Comparison of ENCODE assay signal across 29 cellular contexts in genomic region chr10:3108575-3109105, GRCh38. TPM values are rescaled to one million over a fixed set of nuclear protein-coding genes. Genes with fewer than 3 reads are reported as not detected.
DNase-seq lines count a peak whose midpoint lies in the region; ATAC-seq, FAIRE-seq and TF ChIP-seq lines count a peak whose summit lies in the region.
"Had no signal": no experiment of that assay in that cellular context is flagged by ENCODE, and none has a peak within 500 bp of the region (broad histone marks: within the 10 kb centered on the region; RNA-seq: fewer than 3 reads in every experiment).

No MANE protein-coding gene starts in this region.

- H3K79me2 ChIP-seq in K562 (ENCODE audit: control insufficient read depth, insufficient read depth, low read length): no peaks in the 10 kb centered on the region

- no peak for TF ChIP-seq POLR2A in K562 (conservative IDR thresholded peaks at IDR 0.05)

- no peak overlapping the region for H3K4me2 ChIP-seq in K562 (ENCODE audit: insufficient read depth, low read length)

- TF ChIP-seq CTCF in left ventricle myocardium inferior (IDR thresholded peaks at IDR 0.05; ENCODE audit: borderline replicate concordance): no peak
- no peak for TF ChIP-seq CTCF in K562 (IDR thresholded peaks at IDR 0.05 in 2 of 3, conservative IDR thresholded peaks at IDR 0.05 in 1 of 3; ENCODE audit: insufficient read depth in 2 of 3, low read depth in 1 of 3, low read length in 3 of 3)
- no peak for TF ChIP-seq CTCF in kidney (IDR thresholded peaks at IDR 0.05; ENCODE audit: borderline replicate concordance, extremely low read depth, insufficient read depth)
- no peak for TF ChIP-seq CTCF in thoracic aorta (IDR thresholded peaks at IDR 0.05)

- H2AFZ ChIP-seq in K562 (ENCODE audit: low read depth, low read length): no peak overlapping the region

- in situ Hi-C loops in K562 (cut with MboI): no loop called here

- H4K20me1 ChIP-seq in K562 (replicated peaks; ENCODE audit: control insufficient read depth, insufficient read depth, low read length): no peaks in the 10 kb centered on the region

- intact Hi-C loops in left ventricle myocardium inferior (cut with micrococcal nuclease) (no loop called here), left ventricle myocardium superior (cut with micrococcal nuclease) (no loop called here), K562 (cut with micrococcal nuclease) (no loop called here), kidney (cut with DNase I) (no loop called here)

- BruUV-seq in K562 (replicated peaks; lab: Mats Ljungman, UMichigan): no TSS peak

- no peak for ATAC-seq in left ventricle myocardium superior
- ATAC-seq in K562: no peak
- ATAC-seq in thoracic aorta (ENCODE audit: insufficient number of reproducible peaks, low FRiP score, low read depth): no peak
- ATAC-seq: activated T-cell treated with anti-CD3 and anti-CD28 coated beads, Interleukin-2, amount 50 U/mL, for 72 hours; pancreas; stimulated activated naive CD8-positive, alpha-beta T cell treated with anti-CD3 and anti-CD28 coated beads, Interleukin-15, amount 100 ng/mL, for 72 hours had no signal

- POLR2A ChIA-PET in K562 (lab: Yijun Ruan, JAX): interaction anchor here (2.5 kb wide), 1 partner anchor 13 kb away, joined by 9 read pairs; no protein-coding TSS in a partner anchor

- H3K27me3 ChIP-seq in left ventricle myocardium inferior (ENCODE audit: low read depth) (no peaks in the 10 kb centered on the region), K562 (ENCODE audit: control insufficient read depth in 2 of 2, insufficient read depth in 2 of 2, low read length in 2 of 2) (no peaks in the 10 kb centered on the region), thoracic aorta (replicated peaks; ENCODE audit: insufficient read depth) (no peaks in the 10 kb centered on the region)
- H3K27me3 ChIP-seq: pancreas, spleen had no signal

- H3K9ac ChIP-seq in K562 (ENCODE audit: insufficient read depth in 1 of 2, low read depth in 2 of 2, low read length in 2 of 2) (no peak overlapping the region), kidney (ENCODE audit: low read length in 2 of 2) (peak overlapping the region in 1 of 2 donors; percentile 23)

- peaks cover 62% of the 10 kb centered on the region for H3K4me1 ChIP-seq in left ventricle myocardium inferior
- H3K4me1 ChIP-seq in K562 (replicated peaks in 1 of 2; ENCODE audit: control insufficient read depth in 2 of 2, insufficient read depth in 2 of 2, low read length in 2 of 2): no peaks in the 10 kb centered on the region
- H3K4me1 ChIP-seq in kidney (ENCODE audit: control insufficient read depth in 1 of 2, insufficient read depth in 1 of 2, low read depth in 1 of 2, low read length in 2 of 2): peaks cover 9 to 15% of the 10 kb centered on the region in 2 donors
- peaks cover 23 to 39% of the 10 kb centered on the region in 2 donors for H3K4me1 ChIP-seq in thoracic aorta (ENCODE audit: control insufficient read depth in 1 of 2, low read depth in 2 of 2)
- H3K4me1 ChIP-seq: pancreas, spleen had no signal

- CTCF ChIA-PET in K562 (lab: Yijun Ruan, JAX; ENCODE audit: low intra/inter-chr PET ratio): no interaction called here

- FAIRE-seq in K562 (lab: Jason Lieb, UNC) (no peak), kidney (lab: Jason Lieb, UNC) (no peak)
- FAIRE-seq: GM18507, GM19239, pancreas, TTC549 had no signal

- DNase-seq in left ventricle myocardium inferior (no peak), left ventricle myocardium superior (no peak), K562 (ENCODE audit: extremely low read depth in 1 of 4, low spot score in 3 of 4) (no peak), kidney (no peak), thoracic aorta (ENCODE audit: low spot score) (no peak), anterior cingulate cortex (lab: John Stamatoyannopoulos, UW) (no peak), NCI-H510A treated with DMSO at 0.1 percent for 48 hours (lab: John Stamatoyannopoulos, UW) (no peak), AML-193 (lab: John Stamatoyannopoulos, UW) (no peak)
- DNase-seq: activated CD4-positive, alpha-beta memory T cell treated with anti-CD3 and anti-CD28 coated beads for 36 hours; activated naive CD4-positive, alpha-beta T cell; activated T-cell treated with anti-CD3 and anti-CD28 coated beads, Interleukin-2, amount 50 U/mL, for 72 hours; CD8-positive, alpha-beta memory T cell; DMS 273 treated with DMSO at 0.1 percent for 48 hours; effector memory CD4-positive, alpha-beta T cell; EL; GOT3; head of caudate nucleus; kidney glomerular epithelial cell; NCI-H1105 treated with DMSO at 0.1 percent for 48 hours; NCI-H1930; NCI-H2171 treated with DMSO at 0.1 percent for 48 hours; NCI-H510A; pancreas; retina; spleen; stimulated activated naive CD8-positive, alpha-beta T cell treated with anti-CD3 and anti-CD28 coated beads, Interleukin-15, amount 100 ng/mL, for 72 hours had no signal

- H3K4me3 ChIP-seq in left ventricle myocardium inferior (no peak overlapping the region), K562 (no peak overlapping the region), kidney (ENCODE audit: low read length in 2 of 2) (no peak overlapping the region), thoracic aorta (no peak overlapping the region)
- H3K4me3 ChIP-seq: pancreas, spleen had no signal

- no peaks in the 10 kb centered on the region for H3K9me3 ChIP-seq in left ventricle myocardium inferior (replicated peaks)
- no peaks in the 10 kb centered on the region for H3K9me3 ChIP-seq in K562 (replicated peaks; ENCODE audit: control insufficient read depth, insufficient read depth, low read depth, low read length)
- H3K9me3 ChIP-seq in kidney (ENCODE audit: control insufficient read depth in 1 of 2, low read length in 2 of 2): no peaks in the 10 kb centered on the region
- no peaks in the 10 kb centered on the region for H3K9me3 ChIP-seq in thoracic aorta
- H3K9me3 ChIP-seq: pancreas, spleen had no signal

- no peak for TF ChIP-seq EP300 in K562 (IDR thresholded peaks at IDR 0.05; ENCODE audit: low read length)

- WGBS in K562 (ENCODE audit: insufficient coverage, low coverage, missing lambda C conversion rate): 90% methylated on average over 20 of the region's 21 CpGs

- no peaks in the 10 kb centered on the region for H3K9me1 ChIP-seq in K562 (ENCODE audit: control insufficient read depth, insufficient read depth, low read length)

- H3K27ac ChIP-seq in left ventricle myocardium inferior (replicated peaks) (peak overlapping the region; percentile 80), K562 (ENCODE audit: extremely low read depth, low read depth, low read length) (no peak overlapping the region), kidney (ENCODE audit: low read depth in 2 of 2, low read length in 2 of 2) (peak overlapping the region; percentile 26 to 43), thoracic aorta (peak overlapping the region; percentile 85 to 90)
- H3K27ac ChIP-seq: spleen had no signal

- TF ChIP-seq RAD21 in K562 (CRISPR knock-in tag; conservative IDR thresholded peaks at IDR 0.05 in 1 of 2, IDR thresholded peaks at IDR 0.05 in 1 of 2): no peak

- H3K36me3 ChIP-seq in left ventricle myocardium inferior (peaks cover 58% of the 10 kb centered on the region), K562 (ENCODE audit: control insufficient read depth, insufficient read depth, low read length) (peaks cover 85% of the 10 kb centered on the region), kidney (ENCODE audit: control insufficient read depth in 1 of 2, insufficient read depth in 2 of 2, low read length in 2 of 2) (peaks cover 6 to 15% of the 10 kb centered on the region in 2 donors), thoracic aorta (peaks cover 31% of the 10 kb centered on the region)
- H3K36me3 ChIP-seq: pancreas had no signal

TF ChIP-seq in K562, 482 proteins besides CTCF, POLR2A, EP300 and RAD21:
- TF ChIP-seq ZNF395 (CRISPR knock-in tag; IDR thresholded peaks at IDR 0.05): no peak
- TF ChIP-seq POLR2G (IDR thresholded peaks at IDR 0.05; ENCODE audit: low read depth, low read length): 0 out of 2 replicates have a peak, but pooled peaks have one; percentile 5

RNA-seq across cellular contexts. Expression of gene PFKP, which starts 41.3 kb away (rescaled TPM):
- total RNA-seq in left ventricle myocardium inferior: 206 TPM
- total RNA-seq in left ventricle myocardium superior: 178 TPM
- total RNA-seq in K562 (2011; cell fraction: chromatin; rRNA removed; ENCODE audit: low replicate concordance): 153 and 281 TPM in 2 replicates
- total RNA-seq in K562 (2011; cell fraction: nucleolus; rRNA removed): 147 and 149 TPM in 2 replicates
- total RNA-seq in K562 (2011; cell fraction: nucleoplasm; rRNA removed): 120 and 125 TPM in 2 replicates
- 91.6 and 109 TPM in 2 replicates for total RNA-seq in K562 (2014; rRNA removed)
- 83.2 and 89.5 TPM in 2 replicates for total RNA-seq in K562 (2014; rRNA removed; fragmentation: Illumina TruSeq; extraction: Trizol)
- total RNA-seq in K562 (2015; rRNA removed; fragmentation: Illumina TruSeq; extraction: Trizol): 62.1 and 65.2 TPM in 2 replicates
- total RNA-seq in K562 (2021): 108 and 116 TPM in 2 replicates
- polyA plus RNA-seq in K562 (2011; rRNA removed): 34.7 and 50.3 TPM in 2 replicates
- 29.5 and 50.9 TPM in 2 replicates for polyA plus RNA-seq in K562 (2011; cell fraction: cytosol; rRNA removed)
- 96.2 and 154 TPM in 2 replicates for polyA plus RNA-seq in K562 (2011; cell fraction: nucleus; rRNA removed)
- polyA plus RNA-seq in K562 (2012): 94.4 and 95.0 TPM in 2 replicates
- polyA plus RNA-seq in K562 (2014; fragmentation: Illumina TruSeq; extraction: Trizol): 57.4 and 72.3 TPM in 2 replicates
- 10 to 100 TPM; 23.5 to 30.3 TPM for polyA plus RNA-seq in K562 (2014; fragmentation: Nextera tagmentation; extraction: Ambion mirVana)
- 65.2 and 71.1 TPM in 2 replicates for polyA plus RNA-seq in K562 (2014; rRNA removed)
- polyA minus RNA-seq in K562 (2011; rRNA and poly(A)+ RNA removed): 32.8 and 39.3 TPM in 2 replicates
- 52.9 and 65.4 TPM in 2 replicates for polyA minus RNA-seq in K562 (2011; cell fraction: cytosol; rRNA and poly(A)+ RNA removed)
- 61.7 and 66.5 TPM in 2 replicates for polyA minus RNA-seq in K562 (2011; cell fraction: nucleus; rRNA and poly(A)+ RNA removed)
- 139 TPM for total RNA-seq in kidney
- polyA plus RNA-seq in kidney (ENCODE audit: insufficient read depth, low read depth, low replicate concordance): 51.2 TPM
- total RNA-seq in thoracic aorta: 100 to 1,000 TPM in 1 of 2 donors, 10 to 100 TPM in 1; 91.4 to 153 TPM
